26 cellular contexts compared by ENCODE assay signal in the genomic region with DNA sequence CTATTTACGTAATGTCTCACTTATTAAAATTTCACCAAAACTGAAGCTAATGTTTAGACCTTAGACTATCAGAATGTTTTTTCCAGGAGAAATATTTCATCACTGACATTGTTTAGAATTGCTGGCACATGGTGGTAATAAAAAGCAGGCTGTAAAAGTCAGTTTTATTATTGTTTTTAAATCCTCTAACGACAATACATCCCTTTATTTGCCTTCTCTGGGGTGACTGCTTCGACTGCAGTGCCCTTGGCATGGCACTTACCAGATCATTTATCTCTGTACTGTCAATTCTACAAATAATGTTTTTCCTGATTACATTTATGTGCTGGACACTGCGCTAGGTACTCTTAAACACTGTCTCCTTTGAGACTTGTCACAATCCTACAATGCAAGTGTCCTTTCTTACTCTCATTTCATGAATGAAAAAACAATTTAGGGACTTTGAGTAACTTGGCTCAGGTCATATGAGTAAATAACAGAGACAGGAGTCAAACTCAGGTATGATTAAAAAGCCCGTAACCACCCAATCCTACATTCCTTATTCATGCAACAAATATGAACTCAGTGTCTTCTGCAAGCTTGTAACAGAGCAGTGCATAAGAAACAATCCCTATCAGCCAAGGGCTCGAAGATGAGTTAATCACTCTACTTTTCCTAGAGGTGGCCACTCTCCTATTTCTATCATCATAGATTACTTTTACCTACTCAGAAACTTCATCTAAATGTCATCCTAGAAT. TPM values are rescaled to one million over a fixed set of nuclear protein-coding genes. Genes with fewer than 3 reads are reported as not detected.
DNase-seq lines count a peak whose midpoint lies in the region; ATAC-seq, FAIRE-seq and TF ChIP-seq lines count a peak whose summit lies in the region.
"Had no signal": no experiment of that assay in that cellular context is flagged by ENCODE, and none has a peak within 500 bp of the region (broad histone marks: within the 10 kb centered on the region; RNA-seq: fewer than 3 reads in every experiment).

No MANE protein-coding gene starts in this region.

- H3K9me3 ChIP-seq in HEK293 (ENCODE audit: control insufficient read depth, insufficient read depth, low read depth, low read length) (no peaks in the 10 kb centered on the region), K562 (replicated peaks; ENCODE audit: control insufficient read depth, insufficient read depth, low read depth, low read length) (no peaks in the 10 kb centered on the region)
- H3K9me3 ChIP-seq: BLaER1, HAP-1, psoas muscle, transverse colon had no signal

- H4K20me1 ChIP-seq in K562 (replicated peaks; ENCODE audit: control insufficient read depth, insufficient read depth, low read length) = no peaks in the 10 kb centered on the region
- H4K20me1 ChIP-seq: BLaER1 had no signal

- ATAC-seq in K562 (0 out of 3 replicates have a peak, but pooled peaks have one; percentile 3), left colon (peak; percentile 85), HG02973 (IDR thresholded peaks at IDR 0.05; ENCODE audit: unreplicated experiment) (no peak)
- ATAC-seq: activated CD4-positive, alpha-beta T cell treated with anti-CD3 and anti-CD28 coated beads for 36 hours; activated CD8-positive, alpha-beta T cell treated with anti-CD3 and anti-CD28 coated beads, Interleukin-2, amount 10 ng/mL, durations not matched to agents 7 days and 5 days; left ventricle myocardium superior; Panc1; psoas muscle; stimulated activated effector memory CD8-positive, alpha-beta T cell treated with anti-CD3 and anti-CD28 coated beads, Interleukin-12 subunit alpha, Interleukin-12 subunit beta, amount 100 ng/mL, for 72 hours had no signal

- no peaks in the 10 kb centered on the region for H3K79me2 ChIP-seq in K562 (ENCODE audit: control insufficient read depth, insufficient read depth, low read length)

- TF ChIP-seq POLR2A in K562 (conservative IDR thresholded peaks at IDR 0.05) = no peak

- H3K27me3 ChIP-seq in K562 (ENCODE audit: control insufficient read depth in 2 of 2, insufficient read depth in 2 of 2, low read length in 2 of 2) (no peaks in the 10 kb centered on the region), dorsolateral prefrontal cortex (no peaks in the 10 kb centered on the region)
- H3K27me3 ChIP-seq: BLaER1, transverse colon had no signal

- POLR2A ChIA-PET in HEK293 (lab: Yijun Ruan, JAX) (no interaction called here), K562 (lab: Yijun Ruan, JAX) (no interaction called here)

- H3K27ac ChIP-seq in HEK293 (ENCODE audit: extremely low read depth, low read depth, low read length) (no peak overlapping the region), K562 (ENCODE audit: extremely low read depth, low read depth, low read length) (no peak overlapping the region), dorsolateral prefrontal cortex (no peak overlapping the region)
- H3K27ac ChIP-seq: BLaER1, psoas muscle had no signal

- no peak overlapping the region for H3K4me3 ChIP-seq in HEK293 (ENCODE audit: low read depth, low read length)
- H3K4me3 ChIP-seq in LNCaP clone FGC (ENCODE audit: low read depth, low read length) = no peak overlapping the region
- H3K4me3 ChIP-seq in K562 = no peak overlapping the region
- H3K4me3 ChIP-seq in dorsolateral prefrontal cortex = no peak overlapping the region
- H3K4me3 ChIP-seq: BLaER1, HAP-1, psoas muscle, transverse colon had no signal

- no peak overlapping the region for H3K9ac ChIP-seq in K562 (ENCODE audit: insufficient read depth in 1 of 2, low read depth in 2 of 2, low read length in 2 of 2)
- H3K9ac ChIP-seq: BLaER1 had no signal

- H3K9me1 ChIP-seq in K562 (ENCODE audit: control insufficient read depth, insufficient read depth, low read length) = no peaks in the 10 kb centered on the region

- no peak for TF ChIP-seq EP300 in K562 (IDR thresholded peaks at IDR 0.05; ENCODE audit: low read length)

- in situ Hi-C loops in K562 (cut with MboI) = no loop called here

- TF ChIP-seq CTCF in HEK293 (tag by site-specific recombination; IDR thresholded peaks at IDR 0.05) = no peak
- TF ChIP-seq CTCF in LNCaP clone FGC (IDR thresholded peaks at IDR 0.05; ENCODE audit: control insufficient read depth, extremely low read depth, insufficient read depth) = no peak
- no peak for TF ChIP-seq CTCF in K562 (IDR thresholded peaks at IDR 0.05 in 2 of 3, conservative IDR thresholded peaks at IDR 0.05 in 1 of 3; ENCODE audit: insufficient read depth in 2 of 3, low read depth in 1 of 3, low read length in 3 of 3)
- TF ChIP-seq CTCF in dorsolateral prefrontal cortex (IDR thresholded peaks at IDR 0.05 in 54 of 56, conservative IDR thresholded peaks at IDR 0.05 in 2 of 56; ENCODE audit: low read depth in 1 of 56, partially characterized antibody in 56 of 56) = no peak

- no peak for TF ChIP-seq RAD21 in K562 (CRISPR knock-in tag; conservative IDR thresholded peaks at IDR 0.05 in 1 of 2, IDR thresholded peaks at IDR 0.05 in 1 of 2)

- FAIRE-seq in K562 (lab: Jason Lieb, UNC) = no peak
- FAIRE-seq: GM12892 had no signal

- peaks cover 12% of the 10 kb centered on the region; the same call in 1 of the 2 replicates for H3K4me1 ChIP-seq in HEK293 (ENCODE audit: control insufficient read depth, insufficient read depth, low read length)
- no peaks in the 10 kb centered on the region for H3K4me1 ChIP-seq in K562 (replicated peaks in 1 of 2; ENCODE audit: control insufficient read depth in 2 of 2, insufficient read depth in 2 of 2, low read length in 2 of 2)
- H3K4me1 ChIP-seq: psoas muscle had no signal

- WGBS in K562 (ENCODE audit: insufficient coverage, low coverage, missing lambda C conversion rate) = 38% methylated on average over 6 of the region's 6 CpGs

- DNase-seq in LNCaP clone FGC (ENCODE audit: low read depth) (peak; percentile 68), K562 (ENCODE audit: extremely low read depth in 1 of 4, low spot score in 3 of 4) (no peak), left colon (no peak), cortex of kidney (lab: John Stamatoyannopoulos, UW) (no peak), dorsolateral prefrontal cortex (no peak)
- DNase-seq: activated CD4-positive, alpha-beta T cell treated with anti-CD3 and anti-CD28 coated beads for 36 hours; activated CD8-positive, alpha-beta T cell treated with anti-CD3 and anti-CD28 coated beads, Interleukin-2, amount 10 ng/mL, durations not matched to agents 7 days and 5 days; activated naive CD4-positive, alpha-beta T cell treated with anti-CD3 and anti-CD28 coated beads, Interleukin-2, amount 10 ng/mL, durations not matched to agents 7 days and 5 days; cerebellar nuclear complex; glutamatergic neuron; Karpas-422; left ventricle myocardium superior; MV-4-11; naive B cell; NCI-H1694; psoas muscle; SIG-M5; stimulated activated CD4-positive, alpha-beta T cell treated with anti-CD3 and anti-CD28 coated beads, Interleukin-15, amount 100 ng/mL, for 24 hours; transverse colon had no signal

- H3K36me3 ChIP-seq in HEK293 (ENCODE audit: control insufficient read depth in 2 of 2, insufficient read depth in 1 of 2, low read length in 2 of 2) (no peaks in the 10 kb centered on the region), K562 (ENCODE audit: control insufficient read depth, insufficient read depth, low read length) (no peaks in the 10 kb centered on the region)
- H3K36me3 ChIP-seq: BLaER1, HAP-1, transverse colon had no signal

- CTCF ChIA-PET in HEK293 (lab: Yijun Ruan, JAX) (interaction anchor here (0.8 to 3.2 kb wide), 3 partner anchors 42 to 153 kb away, joined by 3 to 10 read pairs (median 3); no protein-coding TSS in a partner anchor), K562 (lab: Yijun Ruan, JAX; ENCODE audit: low intra/inter-chr PET ratio) (no interaction called here)

- H3K4me2 ChIP-seq in K562 (ENCODE audit: insufficient read depth, low read length) = no peak overlapping the region
- H3K4me2 ChIP-seq: BLaER1 had no signal

- intact Hi-C loops in K562 (cut with micrococcal nuclease) (loop anchor here (5.0 kb wide), 1 partner anchor 392 kb away; no protein-coding TSS in a partner anchor), left colon (cut with DNase I, micrococcal nuclease) (loop anchor here in 1 of 2 donors (5.0 to 10.0 kb wide), 2 partner anchors 90 to 138 kb away; a partner anchor contains a TSS), dorsolateral prefrontal cortex (cut with DNase I) (loop anchor here in 1 of 2 donors (5.0 kb wide), 1 partner anchor 138 kb away; no protein-coding TSS in a partner anchor)

- no TSS peak for BruUV-seq in K562 (replicated peaks; lab: Mats Ljungman, UMichigan)

- H2AFZ ChIP-seq in K562 (ENCODE audit: low read depth, low read length) = no peak overlapping the region

RNA-seq across cellular contexts. Expression of a gene that starts 5.6 kb away (rescaled TPM):
- total RNA-seq in K562 (2011; cell fraction: chromatin; rRNA removed; ENCODE audit: low replicate concordance) = 16.8 and 65.4 TPM in 2 replicates
- 11.8 and 15.3 TPM in 2 replicates for total RNA-seq in K562 (2011; cell fraction: nucleolus; rRNA removed)
- 29.0 and 51.5 TPM in 2 replicates for total RNA-seq in K562 (2011; cell fraction: nucleoplasm; rRNA removed)
- 19.8 and 22.8 TPM in 2 replicates for total RNA-seq in K562 (2014; rRNA removed)
- total RNA-seq in K562 (2014; rRNA removed; fragmentation: Illumina TruSeq; extraction: Trizol) = 50.4 and 59.3 TPM in 2 replicates
- 38.8 and 43.9 TPM in 2 replicates for total RNA-seq in K562 (2015; rRNA removed; fragmentation: Illumina TruSeq; extraction: Trizol)
- 37.0 and 38.1 TPM in 2 replicates for total RNA-seq in K562 (2021)
- polyA plus RNA-seq in K562 (2011; rRNA removed) = 38.2 and 54.6 TPM in 2 replicates
- 8.1 and 14.7 TPM in 2 replicates for polyA plus RNA-seq in K562 (2011; cell fraction: cytosol; rRNA removed)
- polyA plus RNA-seq in K562 (2011; cell fraction: nucleus; rRNA removed) = 19.7 and 49.3 TPM in 2 replicates
- polyA plus RNA-seq in K562 (2012) = 34.5 and 42.1 TPM in 2 replicates
- polyA plus RNA-seq in K562 (2014; fragmentation: Illumina TruSeq; extraction: Trizol) = 50.3 and 58.0 TPM in 2 replicates
- 100 to 1,000 TPM; 216 to 233 TPM for polyA plus RNA-seq in K562 (2014; fragmentation: Nextera tagmentation; extraction: Ambion mirVana)
- 36.0 and 43.8 TPM in 2 replicates for polyA plus RNA-seq in K562 (2014; rRNA removed)
- polyA minus RNA-seq in K562 (2011; rRNA and poly(A)+ RNA removed) = 54.3 and 56.3 TPM in 2 replicates
- 12.3 and 13.2 TPM in 2 replicates for polyA minus RNA-seq in K562 (2011; cell fraction: cytosol; rRNA and poly(A)+ RNA removed)
- 27.2 and 55.6 TPM in 2 replicates for polyA minus RNA-seq in K562 (2011; cell fraction: nucleus; rRNA and poly(A)+ RNA removed)
- 10 to 100 TPM; 13.6 to 15.6 TPM for total RNA-seq in left colon
- total RNA-seq in dorsolateral prefrontal cortex = 10 to 100 TPM; 11.3 to 27.8 (median 18.3) TPM

RNA-seq across cellular contexts. Expression of a gene that starts 43.5 kb away (rescaled TPM):
- 894 and 1,629 TPM in 2 replicates for total RNA-seq in K562 (2011; cell fraction: chromatin; rRNA removed; ENCODE audit: low replicate concordance)
- total RNA-seq in K562 (2011; cell fraction: nucleolus; rRNA removed) = 336 and 368 TPM in 2 replicates
- 603 and 625 TPM in 2 replicates for total RNA-seq in K562 (2011; cell fraction: nucleoplasm; rRNA removed)
- total RNA-seq in K562 (2014; rRNA removed) (228 and 247 TPM in 2 replicates), K562 (2014; rRNA removed; fragmentation: Illumina TruSeq; extraction: Trizol) (393 and 413 TPM in 2 replicates), K562 (2015; rRNA removed; fragmentation: Illumina TruSeq; extraction: Trizol) (254 and 267 TPM in 2 replicates), K562 (2021) (290 and 301 TPM in 2 replicates), left colon (10 to 100 TPM in 1 of 2 donors, 1 to 10 TPM in 1; 3.4 to 15.9 TPM), dorsolateral prefrontal cortex (10 to 100 TPM in 6 of 120 experiments, 1 to 10 TPM in 114; 1.7 to 15.7 (median 4.6) TPM)
- polyA plus RNA-seq in K562 (2011; rRNA removed) (205 and 316 TPM in 2 replicates), K562 (2014; fragmentation: Illumina TruSeq; extraction: Trizol) (288 and 329 TPM in 2 replicates), K562 (2014; fragmentation: Nextera tagmentation; extraction: Ambion mirVana) (100 to 1,000 TPM; 221 to 292 TPM), K562 (2014; rRNA removed) (195 and 210 TPM in 2 replicates)
- 91.5 and 147 TPM in 2 replicates for polyA plus RNA-seq in K562 (2011; cell fraction: cytosol; rRNA removed)
- 211 and 239 TPM in 2 replicates for polyA plus RNA-seq in K562 (2011; cell fraction: nucleus; rRNA removed)
- 152 and 202 TPM in 2 replicates for polyA plus RNA-seq in K562 (2012)
- 717 and 810 TPM in 2 replicates for polyA minus RNA-seq in K562 (2011; rRNA and poly(A)+ RNA removed)
- 96.8 and 138 TPM in 2 replicates for polyA minus RNA-seq in K562 (2011; cell fraction: cytosol; rRNA and poly(A)+ RNA removed)
- polyA minus RNA-seq in K562 (2011; cell fraction: nucleus; rRNA and poly(A)+ RNA removed) = 704 and 866 TPM in 2 replicates
- total RNA-seq: activated CD4-positive, alpha-beta T cell treated with anti-CD3 and anti-CD28 coated beads for 36 hours; activated CD8-positive, alpha-beta T cell treated with anti-CD3 and anti-CD28 coated beads, Interleukin-2, amount 10 ng/mL, durations not matched to agents 7 days and 5 days had no signal

Comparison
In these comparisons a context has a peak if more than half of its experiments do, and no peak if none do; other contexts are left out.
1. RNA of a gene that starts 43.5 kb away (total RNA-seq): 228 to 1,629 TPM in K562; 3.4 to 15.9 TPM in left colon and 1.7 to 15.7 TPM in dorsolateral prefrontal cortex; every median in the first group is over 10 times any median in the second.